ENCODE assay signal across 17 cellular contexts in the genomic region with DNA sequence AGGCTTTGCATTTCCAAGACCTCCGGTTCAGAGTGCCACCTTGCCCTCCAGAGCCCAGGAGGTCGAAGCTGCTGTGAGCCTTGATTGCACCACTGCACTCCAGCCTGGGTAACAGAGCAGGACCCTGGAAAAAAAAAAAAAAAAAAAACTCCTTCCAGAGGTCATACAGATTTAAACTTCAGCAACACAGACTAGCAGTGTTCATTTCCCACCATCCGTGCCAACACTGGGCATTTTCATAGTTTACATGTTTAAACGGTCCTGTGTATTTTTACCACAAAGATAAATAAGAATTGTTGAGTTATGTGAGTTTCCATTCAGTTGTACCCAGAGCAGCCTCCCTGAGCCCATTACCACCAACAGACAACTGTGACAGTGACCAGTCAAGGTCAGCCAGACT. TPM values are rescaled to one million over a fixed set of nuclear protein-coding genes. Genes with fewer than 3 reads are reported as not detected.
DNase-seq lines count a peak whose midpoint lies in the region; ATAC-seq and TF ChIP-seq lines count a peak whose summit lies in the region.
"Had no signal": no experiment of that assay in that cellular context is flagged by ENCODE, and none has a peak within 500 bp of the region (broad histone marks: within the 10 kb centered on the region; RNA-seq: fewer than 3 reads in every experiment).

No MANE protein-coding gene starts in this region.

- H3K4me1 ChIP-seq in BLaER1 treated with 17β-estradiol and CSF1 and Interleukin-3, amounts not matched to agents 10 nM and 100 nM: peaks cover 18 to 30% (median 27%) of the 10 kb centered on the region in 10 experiments

- H3K27me3 Mint-ChIP-seq in WTC11 (ENCODE audit: low read depth) (no peaks in the 10 kb centered on the region), mesothelial cell of epicardium (ENCODE audit: low read depth) (no peaks in the 10 kb centered on the region)

- TF ChIP-seq CTCF in WTC11 (IDR thresholded peaks at IDR 0.05): no peak
- TF ChIP-seq CTCF in mesothelial cell of epicardium (IDR thresholded peaks at IDR 0.05; ENCODE audit: unreplicated experiment): no peak

- no peak overlapping the region for H3K9ac ChIP-seq in BLaER1 treated with 17β-estradiol and CSF1 and Interleukin-3, amounts not matched to agents 10 nM and 100 nM
- H3K9ac ChIP-seq: GM23248 had no signal

- H3K27ac Mint-ChIP-seq in WTC11: 0 out of 2 replicates have a peak overlapping the region, but pooled peaks have one; percentile 11
- H3K27ac Mint-ChIP-seq in mesothelial cell of epicardium: peak overlapping the region; percentile 21
- H3K27ac Mint-ChIP-seq: CD14-positive monocyte; CD4-positive, alpha-beta T cell; CD8-positive, alpha-beta memory T cell had no signal

- H4K20me1 ChIP-seq in BLaER1 treated with 17β-estradiol and CSF1 and Interleukin-3, amounts not matched to agents 10 nM and 100 nM: peaks cover 0 to 13% (median 0%) of the 10 kb centered on the region in 11 experiments; a peak in 9 of 22 replicates

- H3K4me3 ChIP-seq in BLaER1 treated with 17β-estradiol and CSF1 and Interleukin-3, amounts not matched to agents 10 nM and 100 nM: no peak overlapping the region
- H3K4me3 ChIP-seq: GM12878, GM23248 had no signal

- H3K4me3 Mint-ChIP-seq in WTC11 (no peak overlapping the region), mesothelial cell of epicardium (no peak overlapping the region)
- H3K4me3 Mint-ChIP-seq: CD14-positive monocyte; CD4-positive, alpha-beta T cell; CD8-positive, alpha-beta memory T cell had no signal

- H3K27me3 ChIP-seq in BLaER1 treated with 17β-estradiol and CSF1 and Interleukin-3, amounts not matched to agents 10 nM and 100 nM: peaks cover 0 to 30% (median 7%) of the 10 kb centered on the region in 11 experiments; a peak in 11 of 22 replicates

- H3K36me3 ChIP-seq in BLaER1 treated with 17β-estradiol and CSF1 and Interleukin-3, amounts not matched to agents 10 nM and 100 nM: no peaks in the 10 kb centered on the region

- H3K4me1 Mint-ChIP-seq in WTC11 (peaks cover 8% of the 10 kb centered on the region), mesothelial cell of epicardium (peaks cover 14% of the 10 kb centered on the region)
- H3K4me1 Mint-ChIP-seq: CD8-positive, alpha-beta memory T cell had no signal

- POLR2A ChIA-PET in WTC11 (lab: Charles Lee): no interaction called here

- H3K9me3 ChIP-seq in BLaER1 treated with 17β-estradiol and CSF1 and Interleukin-3, amounts not matched to agents 10 nM and 100 nM (replicated peaks in 1 of 11): no peaks in the 10 kb centered on the region

- peak overlapping the region; percentile 39 to 91 (median 74); a peak in 20 of 22 replicates for H3K4me2 ChIP-seq in BLaER1 treated with 17β-estradiol and CSF1 and Interleukin-3, amounts not matched to agents 10 nM and 100 nM

- CTCF ChIA-PET in WTC11 (lab: Charles Lee): interaction anchor here (2.6 to 3.5 kb wide), 2 partner anchors 10 to 35 kb away, joined by 20 to 27 read pairs; no protein-coding TSS in a partner anchor

- H3K9me3 Mint-ChIP-seq in WTC11: peaks cover 6% of the 10 kb centered on the region
- H3K9me3 Mint-ChIP-seq in mesothelial cell of epicardium: no peaks in the 10 kb centered on the region
- H3K9me3 Mint-ChIP-seq: CD4-positive, alpha-beta T cell; CD8-positive, alpha-beta memory T cell had no signal

- DNase-seq in WTC11 (ENCODE audit: low spot score): no peak
- no peak for DNase-seq in mesothelial cell of epicardium (ENCODE audit: low spot score in 2 of 2, unreplicated experiment in 2 of 2)
- DNase-seq: CD4-positive, alpha-beta T cell; CD8-positive, alpha-beta memory T cell; DMS 273 treated with DMSO at 0.1 percent for 48 hours; DMS79; EL; GDM1; GM23248; H7; HCEC 1CT had no signal

- H3K27ac ChIP-seq in BLaER1 treated with 17β-estradiol and CSF1 and Interleukin-3, amounts not matched to agents 10 nM and 100 nM: no peak overlapping the region
- H3K27ac ChIP-seq: GM23248 had no signal

- no peak for ATAC-seq in WTC11
- no peak for ATAC-seq in GM18498 (IDR thresholded peaks at IDR 0.05; ENCODE audit: unreplicated experiment)
- no peak for ATAC-seq in HG02763 (IDR thresholded peaks at IDR 0.05; ENCODE audit: unreplicated experiment)
- ATAC-seq in GM18907 (IDR thresholded peaks at IDR 0.05; ENCODE audit: unreplicated experiment): no peak
- ATAC-seq: GM12878 had no signal

- H3K36me3 Mint-ChIP-seq in WTC11 (no peaks in the 10 kb centered on the region), mesothelial cell of epicardium (no peaks in the 10 kb centered on the region)
- H3K36me3 Mint-ChIP-seq: CD14-positive monocyte; CD8-positive, alpha-beta memory T cell had no signal

TF ChIP-seq in WTC11, 78 proteins besides CTCF, POLR2A, EP300 and RAD21:
- TF ChIP-seq RORB (CRISPR knock-in tag; IDR thresholded peaks at IDR 0.05): no peak

RNA-seq across cellular contexts. Expression of a gene that starts 50.4 kb away (rescaled TPM):
- total RNA-seq in WTC11 (2021) (35.7 to 38.7 TPM (median 38.1 TPM) in 3 replicates), mesothelial cell of epicardium (45.4 to 47.9 TPM (median 45.7 TPM) in 3 replicates)
